ENCODE assay signal across 8 cellular contexts in the genomic region with DNA sequence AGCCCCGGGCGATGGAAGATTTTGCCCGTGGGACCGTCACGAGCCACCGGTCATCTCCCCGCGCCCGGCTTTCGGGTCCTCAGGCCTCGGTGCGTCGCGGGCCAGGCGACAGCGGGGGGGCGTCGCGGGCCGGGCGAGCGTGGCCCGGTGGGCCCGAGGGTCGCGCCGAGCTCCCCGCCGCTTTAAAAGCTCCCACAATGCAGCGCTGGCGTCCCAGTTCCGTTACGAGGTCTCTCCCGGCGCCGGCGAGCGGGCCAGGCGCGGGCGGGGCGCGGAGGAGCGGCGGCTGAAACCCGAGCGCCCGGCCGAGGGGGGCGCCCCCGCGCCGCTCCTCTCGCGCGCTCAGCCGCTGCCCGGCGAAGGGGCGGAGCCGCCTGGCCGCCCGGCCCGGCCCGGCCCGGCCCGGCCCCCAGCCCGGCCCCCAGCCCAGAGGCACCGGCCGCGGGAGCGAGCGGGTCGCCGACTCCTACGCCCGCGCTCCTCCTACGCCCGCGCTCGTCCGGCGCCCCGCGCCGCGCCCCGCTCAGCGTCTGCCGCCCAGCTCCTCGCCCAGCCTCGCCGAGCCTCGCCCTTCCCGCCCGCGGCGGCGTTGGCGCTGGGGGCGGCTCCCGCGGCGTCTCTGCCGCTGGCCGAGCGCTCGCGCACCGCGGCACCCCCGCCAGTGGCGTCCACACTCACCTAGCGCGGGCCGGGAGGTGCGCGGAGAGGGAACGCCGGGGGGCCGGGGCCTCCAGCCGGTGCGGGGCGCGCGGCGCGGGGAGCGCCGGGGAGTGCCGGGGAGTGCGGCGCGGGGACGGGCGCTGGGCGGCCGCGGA. TPM values are rescaled to one million over a fixed set of nuclear protein-coding genes. Genes with fewer than 3 reads are reported as not detected.
DNase-seq lines count a peak whose midpoint lies in the region; ATAC-seq, FAIRE-seq and TF ChIP-seq lines count a peak whose summit lies in the region.

A gene with protein sequence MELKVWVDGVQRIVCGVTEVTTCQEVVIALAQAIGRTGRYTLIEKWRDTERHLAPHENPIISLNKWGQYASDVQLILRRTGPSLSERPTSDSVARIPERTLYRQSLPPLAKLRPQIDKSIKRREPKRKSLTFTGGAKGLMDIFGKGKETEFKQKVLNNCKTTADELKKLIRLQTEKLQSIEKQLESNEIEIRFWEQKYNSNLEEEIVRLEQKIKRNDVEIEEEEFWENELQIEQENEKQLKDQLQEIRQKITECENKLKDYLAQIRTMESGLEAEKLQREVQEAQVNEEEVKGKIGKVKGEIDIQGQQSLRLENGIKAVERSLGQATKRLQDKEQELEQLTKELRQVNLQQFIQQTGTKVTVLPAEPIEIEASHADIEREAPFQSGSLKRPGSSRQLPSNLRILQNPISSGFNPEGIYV (plus strand): TSS at position 429 of the 815 bp plus-strand sequence. CDS start 96,662 bp downstream, outside the sequence.

- FAIRE-seq in D721Med (lab: Jason Lieb, UNC), result no peak

- peak within 1 kb of the TSS; percentile 82 for H3K9ac ChIP-seq in iPS-15b (ENCODE audit: low read depth, low read length)

- CTCF ChIA-PET in Panc1 (lab: Charles Lee), result no interaction called here

- H3K4me1 ChIP-seq in Panc1 (ENCODE audit: control insufficient read depth, insufficient read depth, low read length) (peaks cover 32% of the 10 kb centered on the region), breast epithelium (no peaks in the 10 kb centered on the region), iPS-15b (ENCODE audit: control insufficient read depth, insufficient read depth, low read length) (peaks cover 3% of the 10 kb centered on the region)

- peak; percentile 74 for TF ChIP-seq CTCF in Panc1 (IDR thresholded peaks at IDR 0.05)
- TF ChIP-seq CTCF in breast epithelium (IDR thresholded peaks at IDR 0.05), result no peak
- TF ChIP-seq CTCF in D721Med (IDR thresholded peaks at IDR 0.05; ENCODE audit: insufficient read depth, missing control alignments), result no peak

- H3K27ac ChIP-seq in Panc1 (ENCODE audit: low read length) (peak within 1 kb of the TSS; percentile 93), breast epithelium (peak within 1 kb of the TSS; percentile 89 to 98)

- POLR2A ChIA-PET in Panc1 (lab: Charles Lee), result interaction anchor here (0.5 to 1.8 kb wide), 6 partner anchors 19 to 349 kb away, joined by 3 to 4 read pairs (median 3); a partner anchor contains a TSS

- H3K36me3 ChIP-seq in Panc1 (ENCODE audit: control insufficient read depth, insufficient read depth, low read length) (no peaks in the 10 kb centered on the region), breast epithelium (no peaks in the 10 kb centered on the region), iPS-15b (ENCODE audit: control insufficient read depth, insufficient read depth, low read length) (no peaks in the 10 kb centered on the region)

- peak; percentile 83 for DNase-seq in EH (ENCODE audit: low read depth)
- no peak for DNase-seq in Panc1 (ENCODE audit: low read depth, low spot score)
- peak; percentile 39 to 53 for DNase-seq in breast epithelium (ENCODE audit: low spot score in 2 of 2)
- DNase-seq in retina, result peak; percentile 87
- DNase-seq in D721Med (ENCODE audit: insufficient read length, low spot score), result no peak

- ATAC-seq in GM19455 (IDR thresholded peaks at IDR 0.05; ENCODE audit: unreplicated experiment), result peak; percentile 84
- peak; percentile 59 for ATAC-seq in HG03469 (IDR thresholded peaks at IDR 0.05; ENCODE audit: unreplicated experiment)
- peak; percentile 95 for ATAC-seq in Panc1

- H3K4me3 ChIP-seq in Panc1 (ENCODE audit: low read depth in 2 of 2, low read length in 2 of 2), result peak within 1 kb of the TSS; percentile 76 to 91
- H3K4me3 ChIP-seq in breast epithelium, result peak within 1 kb of the TSS; percentile 75 to 92 (median 83)
- H3K4me3 ChIP-seq in iPS-15b (ENCODE audit: low read depth, low read length), result peak within 1 kb of the TSS; percentile 75

- H3K27me3 ChIP-seq in Panc1 (ENCODE audit: control insufficient read depth, insufficient read depth, low read length) (no peaks in the 10 kb centered on the region), breast epithelium (no peaks in the 10 kb centered on the region), iPS-15b (ENCODE audit: control insufficient read depth, insufficient read depth, low read length) (no peaks in the 10 kb centered on the region)

- no TSS peak for BruUV-seq in Panc1 (replicated peaks; lab: Mats Ljungman, UMichigan)

- TF ChIP-seq POLR2A in breast epithelium (IDR thresholded peaks at IDR 0.05), result no peak

- intact Hi-C loops in Panc1 (cut with micrococcal nuclease; ENCODE audit: unreplicated experiment), result no loop called here
- intact Hi-C loops in breast epithelium (cut with DNase I; ENCODE audit: low total_unique reads), result loop anchor here (5.0 kb wide), 1 partner anchor 74 kb away; no protein-coding TSS in a partner anchor

- in situ Hi-C loops in Panc1 (cut with HindIII; ENCODE audit: low pct_unique_long_range_greater_than_20kb, low sequenced_read_pairs), result no loop called here

- H3K9me3 ChIP-seq in Panc1 (ENCODE audit: control insufficient read depth, insufficient read depth, low read depth, low read length) (no peaks in the 10 kb centered on the region), breast epithelium (no peaks in the 10 kb centered on the region), iPS-15b (ENCODE audit: control insufficient read depth, insufficient read depth, low read length) (no peaks in the 10 kb centered on the region)

RNA-seq across cellular contexts. Expression of the gene that starts here (rescaled TPM):
- total RNA-seq in Panc1 (2021; ENCODE audit: unreplicated experiment) (103 TPM), breast epithelium (10 to 100 TPM; 42.6 to 52.1 (median 47.5) TPM)
- polyA plus RNA-seq in Panc1 (2012; ENCODE audit: insufficient read length), result 32.3 TPM

Comparison
In these comparisons a context has a peak if more than half of its experiments do, and no peak if none do; other contexts are left out.
1. DNase-seq: peak in EH (single experiment), breast epithelium (2 of 2) and retina (single experiment); none in Panc1 (single experiment) and D721Med (single experiment).
2. Peak in every context shown above with its lines, with median percentiles within 50 percentile points of each other: ATAC-seq and H3K4me3 ChIP-seq.